ENCODE assay signal across 20 cellular contexts in genomic region chr3:155138677-155139076, GRCh38.
"Had no signal": no experiment of that assay in that cellular context is flagged by ENCODE, and none has a peak within 500 bp of the region (broad histone marks: within the 10 kb centered on the region; RNA-seq: fewer than 3 reads in every experiment).

No MANE protein-coding gene starts in this region.

- H3K4me2 ChIP-seq: smooth muscle cell had no signal

- H3K4me3 Mint-ChIP-seq: dendritic cell treated with granulocyte-macrophage colony-stimulating factor and Interleukin-4, amounts not matched to agents 40 ng/mL and 50 ng/mL, for 4 days; memory B cell; naive B cell had no signal

- H3K36me3 ChIP-seq: left lung, lower lobe of right lung, ovary had no signal

- H3K36me3 Mint-ChIP-seq: memory B cell, naive B cell had no signal

- H3K27ac ChIP-seq: foreskin keratinocyte, left lung, lower lobe of right lung, ovary had no signal

- H3K9me3 ChIP-seq: left lung, lower lobe of right lung, ovary had no signal

- H3K27me3 ChIP-seq: foreskin keratinocyte, left lung, ovary had no signal

- H3K4me3 ChIP-seq: left lung, lower lobe of right lung, ovary, smooth muscle cell had no signal

- DNase-seq: cerebellar nuclear complex; erythroblast; foreskin keratinocyte; head of caudate nucleus; hippocampal formation; kidney glomerular epithelial cell; left lung; lower lobe of right lung; midbrain; naive B cell; nucleus accumbens; ovary; right cardiac atrium; stimulated activated CD4-positive, alpha-beta T cell treated with anti-CD3 and anti-CD28 coated beads, Interleukin-2, amount 100 ng/mL, for 48 hours; stimulated activated naive CD4-positive, alpha-beta T cell treated with Interleukin-2 at 50 U/mL for 16 hours; trophoblast cell had no signal

- FAIRE-seq: colon had no signal

- H3K4me1 Mint-ChIP-seq: memory B cell, naive B cell had no signal

- H3K27me3 Mint-ChIP-seq: dendritic cell treated with granulocyte-macrophage colony-stimulating factor and Interleukin-4, amounts not matched to agents 40 ng/mL and 50 ng/mL, for 4 days; memory B cell; naive B cell had no signal

- H3K4me1 ChIP-seq: foreskin keratinocyte, left lung, lower lobe of right lung had no signal

- H3K27ac Mint-ChIP-seq: dendritic cell treated with granulocyte-macrophage colony-stimulating factor and Interleukin-4, amounts not matched to agents 40 ng/mL and 50 ng/mL, for 4 days; memory B cell; naive B cell had no signal

- H3K9me3 Mint-ChIP-seq: dendritic cell treated with granulocyte-macrophage colony-stimulating factor and Interleukin-4, amounts not matched to agents 40 ng/mL and 50 ng/mL, for 4 days had no signal
